8 cellular contexts compared by ENCODE assay signal in genomic region chr1:22141948-22142314, GRCh38. TPM values are rescaled to one million over a fixed set of nuclear protein-coding genes. Genes with fewer than 3 reads are reported as not detected.
DNase-seq lines count a peak whose midpoint lies in the region; ATAC-seq, FAIRE-seq and TF ChIP-seq lines count a peak whose summit lies in the region.

No MANE protein-coding gene starts in this region.

- no TSS peak for BruUV-seq in endothelial cell of umbilical vein (replicated peaks; lab: Mats Ljungman, UMichigan)

- peaks cover 49% of the 10 kb centered on the region for H3K27me3 Mint-ChIP-seq in activated CD8-positive, alpha-beta T cell treated with anti-CD3 and anti-CD28 coated beads, Interleukin-2, amount 10 ng/mL, durations not matched to agents 7 days and 5 days (ENCODE audit: low read depth)

- no peak overlapping the region for H2AFZ ChIP-seq in MM.1S (ENCODE audit: low read length)
- H2AFZ ChIP-seq in endothelial cell of umbilical vein (ENCODE audit: low read depth, low read length), result no peak overlapping the region
- no peak overlapping the region for H2AFZ ChIP-seq in neural cell (ENCODE audit: low read depth, low read length)

- peaks cover 37% of the 10 kb centered on the region for H3K4me1 ChIP-seq in BLaER1
- no peaks in the 10 kb centered on the region for H3K4me1 ChIP-seq in MM.1S (ENCODE audit: low read length)
- peaks cover 4% of the 10 kb centered on the region for H3K4me1 ChIP-seq in endothelial cell of umbilical vein (ENCODE audit: control insufficient read depth, extremely low read depth, insufficient read depth, low read length)

- dilution Hi-C loops in endothelial cell of umbilical vein (cut with MboI; ENCODE audit: extremely low pct_ligation_motif_present, low sequenced_read_pairs), result no loop called here

- no peaks in the 10 kb centered on the region for H3K9me2 ChIP-seq in MM.1S (replicated peaks; ENCODE audit: insufficient read depth, low read length)
- no peaks in the 10 kb centered on the region for H3K9me2 ChIP-seq in neural cell (ENCODE audit: insufficient read depth, low read length)

- peaks cover 6% of the 10 kb centered on the region for H3K4me1 Mint-ChIP-seq in activated CD8-positive, alpha-beta T cell treated with anti-CD3 and anti-CD28 coated beads, Interleukin-2, amount 10 ng/mL, durations not matched to agents 7 days and 5 days (ENCODE audit: low read depth)

- no peaks in the 10 kb centered on the region for H3K9me1 ChIP-seq in endothelial cell of umbilical vein (replicated peaks; ENCODE audit: control insufficient read depth, extremely low read depth, insufficient read depth, low read length)

- no peak overlapping the region for H3K27ac ChIP-seq in BLaER1
- H3K27ac ChIP-seq in MM.1S (ENCODE audit: low read length), result no peak overlapping the region
- no peak overlapping the region for H3K27ac ChIP-seq in endothelial cell of umbilical vein (ENCODE audit: insufficient read depth, low read depth, low read length)
- peak overlapping the region; percentile 85 for H3K27ac ChIP-seq in neural cell (ENCODE audit: low read length)
- H3K27ac ChIP-seq in brain microvascular endothelial cell, result no peak overlapping the region

- CTCF ChIA-PET in endothelial cell of umbilical vein (lab: Charles Lee), result interaction anchor here (0.8 to 6.3 kb wide), 5 partner anchors 10 to 275 kb away, joined by 3 to 54 read pairs (median 4); no protein-coding TSS in a partner anchor
- CTCF ChIA-PET in activated CD8-positive, alpha-beta T cell treated with anti-CD3 and anti-CD28 coated beads, Interleukin-2, amount 10 ng/mL, durations not matched to agents 7 days and 5 days (lab: Charles Lee), result interaction anchor here (1.0 to 2.6 kb wide), 2 partner anchors 10 to 36 kb away, joined by 3 to 9 read pairs; no protein-coding TSS in a partner anchor

- H3K4me3 ChIP-seq in BLaER1, result peak overlapping the region; percentile 64
- peak overlapping the region; percentile 49; the same call in 1 of the 2 replicates for H3K4me3 ChIP-seq in MM.1S (ENCODE audit: low read length)
- no peak overlapping the region for H3K4me3 ChIP-seq in endothelial cell of umbilical vein (replicated peaks in 1 of 3; ENCODE audit: insufficient read depth in 1 of 3, low read depth in 1 of 3, low read length in 3 of 3)
- peak overlapping the region; percentile 79 for H3K4me3 ChIP-seq in neural cell (ENCODE audit: low read length)
- H3K4me3 ChIP-seq in brain microvascular endothelial cell (ENCODE audit: low read depth, low read length), result no peak overlapping the region

- DNase-seq in MM.1S (no peak), endothelial cell of umbilical vein (ENCODE audit: low read depth, low spot score) (no peak), brain microvascular endothelial cell (no peak), epidermal melanocyte (ENCODE audit: insufficient read length, low spot score) (no peak), NCI-H1105 treated with DMSO at 0.1 percent for 48 hours (lab: John Stamatoyannopoulos, UW) (no peak)
- no peak for DNase-seq in activated CD8-positive, alpha-beta T cell treated with anti-CD3 and anti-CD28 coated beads, Interleukin-2, amount 10 ng/mL, durations not matched to agents 7 days and 5 days

- in situ Hi-C loops in brain microvascular endothelial cell (cut with HindIII; ENCODE audit: low pct_ligation_motif_present, low sequenced_read_pairs), result no loop called here

- no peak for TF ChIP-seq POLR2A in endothelial cell of umbilical vein (IDR thresholded peaks at IDR 0.05; ENCODE audit: low read depth, low read length)

- TF ChIP-seq CTCF in MM.1S (IDR thresholded peaks at IDR 0.05; ENCODE audit: low read length) (no peak), endothelial cell of umbilical vein (IDR thresholded peaks at IDR 0.05; ENCODE audit: extremely low read depth in 1 of 2, insufficient read depth in 1 of 2, low read depth in 1 of 2, low read length in 2 of 2) (no peak), neural cell (IDR thresholded peaks at IDR 0.05; ENCODE audit: poor library complexity, severe bottlenecking) (no peak), brain microvascular endothelial cell (IDR thresholded peaks at IDR 0.05; ENCODE audit: low read depth, low read length, missing control alignments) (no peak)

- no peaks in the 10 kb centered on the region for H3K79me2 ChIP-seq in MM.1S (ENCODE audit: low read length)
- H3K79me2 ChIP-seq in endothelial cell of umbilical vein (ENCODE audit: control insufficient read depth, insufficient read depth, low read length), result no peaks in the 10 kb centered on the region
- no peaks in the 10 kb centered on the region for H3K79me2 ChIP-seq in neural cell (replicated peaks; ENCODE audit: insufficient read depth, low read length)

- FAIRE-seq in endothelial cell of umbilical vein (lab: Jason Lieb, UNC), result no peak

- no peak for TF ChIP-seq RAD21 in neural cell (conservative IDR thresholded peaks at IDR 0.05)

- H3K9ac ChIP-seq in BLaER1 (no peak overlapping the region), MM.1S (ENCODE audit: low read length) (no peak overlapping the region), endothelial cell of umbilical vein (replicated peaks; ENCODE audit: extremely low read depth, insufficient read depth, low read length) (no peak overlapping the region), neural cell (ENCODE audit: low read length) (peak overlapping the region; percentile 76)

- POLR2A ChIA-PET in endothelial cell of umbilical vein (lab: Charles Lee), result no interaction called here
- POLR2A ChIA-PET in activated CD8-positive, alpha-beta T cell treated with anti-CD3 and anti-CD28 coated beads, Interleukin-2, amount 10 ng/mL, durations not matched to agents 7 days and 5 days (lab: Charles Lee), result no interaction called here

- ATAC-seq in activated CD8-positive, alpha-beta T cell treated with anti-CD3 and anti-CD28 coated beads, Interleukin-2, amount 10 ng/mL, durations not matched to agents 7 days and 5 days, result no peak

- H4K20me1 ChIP-seq in BLaER1, result peaks cover 49% of the 10 kb centered on the region
- H4K20me1 ChIP-seq in MM.1S (ENCODE audit: insufficient read depth, low read length), result no peaks in the 10 kb centered on the region
- H4K20me1 ChIP-seq in endothelial cell of umbilical vein (replicated peaks; ENCODE audit: control insufficient read depth, extremely low read depth, insufficient read depth, low read length), result no peaks in the 10 kb centered on the region
- no peaks in the 10 kb centered on the region for H4K20me1 ChIP-seq in neural cell (ENCODE audit: insufficient read depth)

- intact Hi-C loops in endothelial cell of umbilical vein (cut with micrococcal nuclease), result no loop called here

- H3K9me3 Mint-ChIP-seq in activated CD8-positive, alpha-beta T cell treated with anti-CD3 and anti-CD28 coated beads, Interleukin-2, amount 10 ng/mL, durations not matched to agents 7 days and 5 days (ENCODE audit: insufficient read depth), result no peaks in the 10 kb centered on the region

- TF ChIP-seq EP300 in neural cell (conservative IDR thresholded peaks at IDR 0.05; ENCODE audit: poor library complexity, severe bottlenecking), result no peak

- H3K4me2 ChIP-seq in BLaER1 (peak overlapping the region; percentile 90), MM.1S (ENCODE audit: low read depth, low read length) (peak overlapping the region; percentile 87; the same call in 1 of the 2 replicates), endothelial cell of umbilical vein (ENCODE audit: insufficient read depth, low read length) (peak overlapping the region; percentile 38), neural cell (ENCODE audit: low read length) (peak overlapping the region; percentile 97)

- H3K9me3 ChIP-seq in BLaER1, result no peaks in the 10 kb centered on the region
- H3K9me3 ChIP-seq in MM.1S (replicated peaks; ENCODE audit: insufficient read depth, low read length), result no peaks in the 10 kb centered on the region
- H3K9me3 ChIP-seq in endothelial cell of umbilical vein (replicated peaks; ENCODE audit: control insufficient read depth, insufficient read depth, low read length), result no peaks in the 10 kb centered on the region
- H3K9me3 ChIP-seq in neural cell (ENCODE audit: low read length), result no peaks in the 10 kb centered on the region

- no peaks in the 10 kb centered on the region for H3K36me3 Mint-ChIP-seq in activated CD8-positive, alpha-beta T cell treated with anti-CD3 and anti-CD28 coated beads, Interleukin-2, amount 10 ng/mL, durations not matched to agents 7 days and 5 days (ENCODE audit: low read depth)

- no peak overlapping the region for H3K4me3 Mint-ChIP-seq in activated CD8-positive, alpha-beta T cell treated with anti-CD3 and anti-CD28 coated beads, Interleukin-2, amount 10 ng/mL, durations not matched to agents 7 days and 5 days

- no peaks in the 10 kb centered on the region for H3K36me3 ChIP-seq in BLaER1
- no peaks in the 10 kb centered on the region for H3K36me3 ChIP-seq in MM.1S (replicated peaks; ENCODE audit: insufficient read depth, low read length)
- no peaks in the 10 kb centered on the region for H3K36me3 ChIP-seq in endothelial cell of umbilical vein (ENCODE audit: control insufficient read depth in 2 of 2, extremely low read depth in 1 of 2, insufficient read depth in 2 of 2, low read length in 2 of 2)
- H3K36me3 ChIP-seq in neural cell (ENCODE audit: insufficient read depth, low read length), result no peaks in the 10 kb centered on the region
- no peaks in the 10 kb centered on the region for H3K36me3 ChIP-seq in brain microvascular endothelial cell (replicated peaks)

- no peak overlapping the region for H3K27ac Mint-ChIP-seq in activated CD8-positive, alpha-beta T cell treated with anti-CD3 and anti-CD28 coated beads, Interleukin-2, amount 10 ng/mL, durations not matched to agents 7 days and 5 days

- H3F3A ChIP-seq in MM.1S (ENCODE audit: insufficient read depth, low read length), result no peaks in the 10 kb centered on the region
- no peaks in the 10 kb centered on the region for H3F3A ChIP-seq in neural cell (ENCODE audit: insufficient read depth, low read length, poor library complexity, severe bottlenecking)

- peaks cover 63% of the 10 kb centered on the region for H3K27me3 ChIP-seq in BLaER1
- peaks cover 64% of the 10 kb centered on the region for H3K27me3 ChIP-seq in MM.1S (replicated peaks; ENCODE audit: insufficient read depth, low read length)
- peaks cover 28 to 34% of the 10 kb centered on the region in 2 experiments for H3K27me3 ChIP-seq in endothelial cell of umbilical vein (ENCODE audit: control insufficient read depth in 2 of 2, insufficient read depth in 2 of 2, low read length in 2 of 2)
- H3K27me3 ChIP-seq in neural cell (ENCODE audit: insufficient read depth, low read depth, low read length), result peaks cover 23% of the 10 kb centered on the region
- H3K27me3 ChIP-seq in brain microvascular endothelial cell (replicated peaks), result peaks cover 40% of the 10 kb centered on the region

RNA-seq across cellular contexts. Expression of gene WNT4, which starts 1.0 kb away (rescaled TPM):
- not detected in 2 replicates for total RNA-seq in endothelial cell of umbilical vein
- polyA plus RNA-seq in endothelial cell of umbilical vein (0.06 and 0.08 TPM in 2 replicates), neural cell (5.1 and 6.0 TPM in 2 replicates)
- polyA plus RNA-seq in endothelial cell of umbilical vein (2011; cell fraction: cytosol; rRNA removed), result 0.04 and 0.06 TPM in 2 replicates
- polyA plus RNA-seq in endothelial cell of umbilical vein (2011; cell fraction: nucleus; rRNA removed), result 0.14 TPM in 1 of 2 replicates, not detected in the other
- 0.15 and 0.16 TPM in 2 replicates for polyA plus RNA-seq in endothelial cell of umbilical vein (2012)
- polyA minus RNA-seq in endothelial cell of umbilical vein (0.06 and 0.10 TPM in 2 replicates), neural cell (6.3 and 11.5 TPM in 2 replicates)
- not detected for polyA minus RNA-seq in endothelial cell of umbilical vein (2011; cell fraction: cytosol; rRNA and poly(A)+ RNA removed)
- polyA minus RNA-seq in endothelial cell of umbilical vein (2011; cell fraction: nucleus; rRNA and poly(A)+ RNA removed), result not detected in 2 replicates
- total RNA-seq in activated CD8-positive, alpha-beta T cell treated with anti-CD3 and anti-CD28 coated beads, Interleukin-2, amount 10 ng/mL, durations not matched to agents 7 days and 5 days, result not detected

Comparison
In these comparisons a context has a peak if more than half of its experiments do, and no peak if none do; other contexts are left out.
1. H3K4me2 ChIP-seq: peak in every context shown above with its lines; median percentile 97 in neural cell; 90 in BLaER1; 87 in MM.1S; 38 in endothelial cell of umbilical vein.
2. H3K4me3 ChIP-seq: peak in BLaER1 (single experiment), MM.1S (single experiment) and neural cell (single experiment); none in endothelial cell of umbilical vein (0 of 3) and brain microvascular endothelial cell (single experiment).